In the genomic region with DNA sequence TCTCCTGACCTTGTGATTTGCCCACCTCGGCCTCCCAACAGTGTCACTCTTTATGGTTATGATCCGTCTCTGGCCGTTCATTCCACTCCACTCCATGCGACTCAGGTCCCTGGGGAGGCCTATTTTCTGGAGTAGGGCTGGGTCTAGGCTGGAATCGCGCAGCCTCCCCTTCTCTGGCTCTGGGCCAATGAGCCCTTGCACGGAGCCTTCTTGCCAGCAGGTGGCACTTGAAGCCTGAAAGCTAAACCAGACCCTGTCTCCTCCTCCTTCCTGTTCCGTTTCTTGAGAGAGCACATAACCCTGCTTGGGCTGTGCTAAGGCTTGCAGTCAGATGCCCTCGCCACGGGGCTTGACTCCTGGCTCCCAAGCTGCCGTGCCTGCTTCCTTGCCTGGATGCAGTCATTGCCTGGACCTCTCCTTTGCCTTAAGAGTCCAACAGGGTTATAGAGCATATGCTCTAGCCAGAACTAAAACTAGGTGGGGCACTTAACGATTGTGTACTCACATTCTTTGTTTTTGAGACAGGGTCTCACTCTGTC, we compare ENCODE assay signal across 8 cellular contexts. TPM values are rescaled to one million over a fixed set of nuclear protein-coding genes. Genes with fewer than 3 reads are reported as not detected.
DNase-seq lines count a peak whose midpoint lies in the region; TF ChIP-seq lines count a peak whose summit lies in the region.

No MANE protein-coding gene starts in this region.

- H3K9me3 ChIP-seq in parathyroid adenoma (ENCODE audit: control insufficient read depth, low read length) (no peaks in the 10 kb centered on the region), tibial nerve (no peaks in the 10 kb centered on the region)

- H3K9ac ChIP-seq in parathyroid adenoma, result no peak overlapping the region

- H3K9me3 Mint-ChIP-seq in activated naive CD4-positive, alpha-beta T cell treated with anti-CD3 and anti-CD28 coated beads, Interleukin-2, amount 10 ng/mL, durations not matched to agents 7 days and 5 days, result no peaks in the 10 kb centered on the region

- no peak overlapping the region for H3K27ac ChIP-seq in parathyroid adenoma
- peak overlapping the region in 3 of 4 donors; percentile 37 to 57 (median 53) for H3K27ac ChIP-seq in tibial nerve

- peak in 1 of 2 donors; percentile 88 for TF ChIP-seq EP300 in tibial nerve (IDR thresholded peaks at IDR 0.05)

- peaks cover 15% of the 10 kb centered on the region for H3K27me3 Mint-ChIP-seq in activated naive CD4-positive, alpha-beta T cell treated with anti-CD3 and anti-CD28 coated beads, Interleukin-2, amount 10 ng/mL, durations not matched to agents 7 days and 5 days

- H3K79me2 ChIP-seq in parathyroid adenoma, result no peaks in the 10 kb centered on the region

- H3K36me3 Mint-ChIP-seq in activated naive CD4-positive, alpha-beta T cell treated with anti-CD3 and anti-CD28 coated beads, Interleukin-2, amount 10 ng/mL, durations not matched to agents 7 days and 5 days, result peaks cover 6% of the 10 kb centered on the region

- DNase-seq in GDM1 (lab: John Stamatoyannopoulos, UW), result peak; percentile 80
- peak; percentile 93 for DNase-seq in HCEC 1CT
- peak; percentile 74 for DNase-seq in NCI-H1092 (lab: John Stamatoyannopoulos, UW)
- DNase-seq in SK-MEL-5 (ENCODE audit: low read depth, low spot score), result peak; percentile 94
- peak; percentile 92 for DNase-seq in activated naive CD4-positive, alpha-beta T cell treated with anti-CD3 and anti-CD28 coated beads, Interleukin-2, amount 10 ng/mL, durations not matched to agents 7 days and 5 days
- DNase-seq in glomerular endothelial cell (ENCODE audit: extremely low read depth, low read depth, low spot score), result peak; percentile 78
- peak; percentile 76 to 93 for DNase-seq in tibial nerve (ENCODE audit: low spot score in 2 of 2)

- 3 to 7% methylated on average over 11 to 12 of the region's 12 CpGs for WGBS in tibial nerve, 2 donors

- H3K4me3 Mint-ChIP-seq in activated naive CD4-positive, alpha-beta T cell treated with anti-CD3 and anti-CD28 coated beads, Interleukin-2, amount 10 ng/mL, durations not matched to agents 7 days and 5 days, result peak overlapping the region; percentile 3

- no peaks in the 10 kb centered on the region for H3K36me3 ChIP-seq in parathyroid adenoma (ENCODE audit: control insufficient read depth, insufficient read depth, low read length)
- H3K36me3 ChIP-seq in tibial nerve, result peaks cover 0 to 32% (median 0%) of the 10 kb centered on the region in 3 donors

- H3K27me3 ChIP-seq in parathyroid adenoma (ENCODE audit: control insufficient read depth, insufficient read depth, low read length), result no peaks in the 10 kb centered on the region
- no peaks in the 10 kb centered on the region for H3K27me3 ChIP-seq in tibial nerve

- H3K27ac Mint-ChIP-seq in activated naive CD4-positive, alpha-beta T cell treated with anti-CD3 and anti-CD28 coated beads, Interleukin-2, amount 10 ng/mL, durations not matched to agents 7 days and 5 days, result peak overlapping the region; percentile 35

- CTCF ChIA-PET in activated naive CD4-positive, alpha-beta T cell treated with anti-CD3 and anti-CD28 coated beads, Interleukin-2, amount 10 ng/mL, durations not matched to agents 7 days and 5 days (lab: Charles Lee), result interaction anchor here (0.7 to 3.0 kb wide), 19 partner anchors 9 to 513 kb away, joined by 3 to 48 read pairs (median 4); a partner anchor contains a TSS

- H2AFZ ChIP-seq in parathyroid adenoma, result peak overlapping the region; percentile 78

- peak in 1 of 2 donors; percentile 23 for TF ChIP-seq POLR2A in tibial nerve (IDR thresholded peaks at IDR 0.05)

- in situ Hi-C loops in SK-MEL-5 (cut with HindIII; ENCODE audit: low pct_unique_long_range_greater_than_20kb, low sequenced_read_pairs), result no loop called here

- H3K4me2 ChIP-seq in parathyroid adenoma (ENCODE audit: low read length), result peak overlapping the region; percentile 44

- H3K4me3 ChIP-seq in parathyroid adenoma (ENCODE audit: low read depth, low read length) (no peak overlapping the region), tibial nerve (peak overlapping the region in 1 of 4 donors; percentile 14)

- peaks cover 14% of the 10 kb centered on the region for H3K4me1 Mint-ChIP-seq in activated naive CD4-positive, alpha-beta T cell treated with anti-CD3 and anti-CD28 coated beads, Interleukin-2, amount 10 ng/mL, durations not matched to agents 7 days and 5 days

- TF ChIP-seq CTCF in parathyroid adenoma (IDR thresholded peaks at IDR 0.05) (peak; percentile 93), tibial nerve (IDR thresholded peaks at IDR 0.05) (peak; percentile 90 to 97 (median 93))

- H3K4me1 ChIP-seq in parathyroid adenoma (peaks cover 7% of the 10 kb centered on the region), tibial nerve (peaks cover 0 to 11% (median 0%) of the 10 kb centered on the region in 4 donors)

RNA-seq across cellular contexts. Expression of a gene that starts 9.6 kb away (rescaled TPM):
- total RNA-seq in SK-MEL-5 (2014; rRNA removed; shearing (Covaris generic)), result 30.2 and 32.0 TPM in 2 replicates
- 28.5 and 30.8 TPM in 2 replicates for polyA plus RNA-seq in SK-MEL-5 (2015; cell fraction: cytosol; rRNA removed)
- polyA plus RNA-seq in SK-MEL-5 (2015; cell fraction: nucleus; rRNA removed), result 16.8 and 26.4 TPM in 2 replicates
- total RNA-seq in glomerular endothelial cell, result 29.5 and 34.8 TPM in 2 replicates
- 100 to 1,000 TPM in 2 of 4 donors, 10 to 100 TPM in 2; 81.3 to 115 (median 98.9) TPM for total RNA-seq in tibial nerve
